ENCODE assay signal across 8 cellular contexts in genomic region chr20:51639206-51639832, GRCh38.
DNase-seq lines count a peak whose midpoint lies in the region; ATAC-seq, FAIRE-seq and TF ChIP-seq lines count a peak whose summit lies in the region.

No MANE protein-coding gene starts in this region.

- FAIRE-seq in endothelial cell of umbilical vein (lab: Jason Lieb, UNC), result peak; percentile 99

- no peaks in the 10 kb centered on the region for H3K9me3 Mint-ChIP-seq in activated CD8-positive, alpha-beta T cell treated with anti-CD3 and anti-CD28 coated beads for 36 hours
- H3K9me3 Mint-ChIP-seq in stimulated activated effector memory CD8-positive, alpha-beta T cell treated with anti-CD3 and anti-CD28 coated beads, Interleukin-12 subunit alpha, Interleukin-12 subunit beta, amount 100 ng/mL, for 72 hours, result no peaks in the 10 kb centered on the region

- peak; percentile 58 for ATAC-seq in GM21526 (IDR thresholded peaks at IDR 0.05; ENCODE audit: low FRiP score, unreplicated experiment)
- ATAC-seq in activated CD8-positive, alpha-beta T cell treated with anti-CD3 and anti-CD28 coated beads for 36 hours, result peak; percentile 90
- ATAC-seq in stimulated activated effector memory CD8-positive, alpha-beta T cell treated with anti-CD3 and anti-CD28 coated beads, Interleukin-12 subunit alpha, Interleukin-12 subunit beta, amount 100 ng/mL, for 72 hours, result peak; percentile 57
- ATAC-seq in HG03280 (IDR thresholded peaks at IDR 0.05; ENCODE audit: unreplicated experiment), result no peak

- DNase-seq in BJ (ENCODE audit: low read depth) (no peak), NCI-H526 (lab: John Stamatoyannopoulos, UW) (peak; percentile 37 to 82), endothelial cell of umbilical vein (ENCODE audit: low read depth, low spot score) (peak; percentile 84), myocyte (ENCODE audit: low read depth) (peak; percentile 42)
- DNase-seq in activated CD8-positive, alpha-beta T cell treated with anti-CD3 and anti-CD28 coated beads for 36 hours, result peak; percentile 85
- peak; percentile 71 to 90 for DNase-seq in stimulated activated effector memory CD8-positive, alpha-beta T cell treated with anti-CD3 and anti-CD28 coated beads, Interleukin-12 subunit alpha, Interleukin-12 subunit beta, amount 100 ng/mL, for 72 hours (ENCODE audit: low spot score in 2 of 2)

- H3K9ac ChIP-seq in endothelial cell of umbilical vein (replicated peaks; ENCODE audit: extremely low read depth, insufficient read depth, low read length), result no peak overlapping the region

- H3K36me3 Mint-ChIP-seq in activated CD8-positive, alpha-beta T cell treated with anti-CD3 and anti-CD28 coated beads for 36 hours (ENCODE audit: low read depth), result no peaks in the 10 kb centered on the region
- no peaks in the 10 kb centered on the region for H3K36me3 Mint-ChIP-seq in stimulated activated effector memory CD8-positive, alpha-beta T cell treated with anti-CD3 and anti-CD28 coated beads, Interleukin-12 subunit alpha, Interleukin-12 subunit beta, amount 100 ng/mL, for 72 hours

- no peak overlapping the region for H3K27ac Mint-ChIP-seq in activated CD8-positive, alpha-beta T cell treated with anti-CD3 and anti-CD28 coated beads for 36 hours
- H3K27ac Mint-ChIP-seq in stimulated activated effector memory CD8-positive, alpha-beta T cell treated with anti-CD3 and anti-CD28 coated beads, Interleukin-12 subunit alpha, Interleukin-12 subunit beta, amount 100 ng/mL, for 72 hours, result peak overlapping the region; percentile 20

- TF ChIP-seq CTCF in BJ (IDR thresholded peaks at IDR 0.05; ENCODE audit: insufficient read depth, low read depth, low read length) (peak; percentile 87), endothelial cell of umbilical vein (IDR thresholded peaks at IDR 0.05; ENCODE audit: extremely low read depth in 1 of 2, insufficient read depth in 1 of 2, low read depth in 1 of 2, low read length in 2 of 2) (peak; percentile 83 to 88)
- peak; percentile 87 for TF ChIP-seq CTCF in activated CD8-positive, alpha-beta T cell treated with anti-CD3 and anti-CD28 coated beads for 36 hours (IDR thresholded peaks at IDR 0.05)

- H3K4me1 ChIP-seq in endothelial cell of umbilical vein (ENCODE audit: control insufficient read depth, extremely low read depth, insufficient read depth, low read length), result peaks cover 3% of the 10 kb centered on the region

- peak overlapping the region; percentile 12 for H2AFZ ChIP-seq in endothelial cell of umbilical vein (ENCODE audit: low read depth, low read length)

- CTCF ChIA-PET in BJ (lab: Yijun Ruan, JAX) (interaction anchor here (1.0 to 2.7 kb wide), 11 partner anchors 9 to 501 kb away, joined by 4 to 19 read pairs (median 7); no protein-coding TSS in a partner anchor), endothelial cell of umbilical vein (lab: Charles Lee) (interaction anchor here (0.5 to 7.5 kb wide), 19 partner anchors 9 to 652 kb away, joined by 3 to 49 read pairs (median 4); no protein-coding TSS in a partner anchor)
- CTCF ChIA-PET in activated CD8-positive, alpha-beta T cell treated with anti-CD3 and anti-CD28 coated beads for 36 hours (lab: Charles Lee), result interaction anchor here (0.8 to 1.4 kb wide), 3 partner anchors 28 to 466 kb away, joined by 3 to 5 read pairs (median 3); no protein-coding TSS in a partner anchor

- H3K9me1 ChIP-seq in endothelial cell of umbilical vein (replicated peaks; ENCODE audit: control insufficient read depth, extremely low read depth, insufficient read depth, low read length), result no peaks in the 10 kb centered on the region

- no peaks in the 10 kb centered on the region for H3K79me2 ChIP-seq in endothelial cell of umbilical vein (ENCODE audit: control insufficient read depth, insufficient read depth, low read length)

- H3K36me3 ChIP-seq in BJ (ENCODE audit: control insufficient read depth, insufficient read depth, low read length) (no peaks in the 10 kb centered on the region; the same call in 1 of the 2 replicates), endothelial cell of umbilical vein (ENCODE audit: control insufficient read depth in 2 of 2, extremely low read depth in 1 of 2, insufficient read depth in 2 of 2, low read length in 2 of 2) (no peaks in the 10 kb centered on the region)

- no peaks in the 10 kb centered on the region for H3K9me3 ChIP-seq in endothelial cell of umbilical vein (replicated peaks; ENCODE audit: control insufficient read depth, insufficient read depth, low read length)

- no peak overlapping the region for H3K4me3 ChIP-seq in BJ (ENCODE audit: low read depth, low read length)
- no peak overlapping the region for H3K4me3 ChIP-seq in endothelial cell of umbilical vein (replicated peaks in 1 of 3; ENCODE audit: insufficient read depth in 1 of 3, low read depth in 1 of 3, low read length in 3 of 3)

- H3K4me3 Mint-ChIP-seq in activated CD8-positive, alpha-beta T cell treated with anti-CD3 and anti-CD28 coated beads for 36 hours, result no peak overlapping the region
- peak overlapping the region; percentile 42 for H3K4me3 Mint-ChIP-seq in stimulated activated effector memory CD8-positive, alpha-beta T cell treated with anti-CD3 and anti-CD28 coated beads, Interleukin-12 subunit alpha, Interleukin-12 subunit beta, amount 100 ng/mL, for 72 hours

- POLR2A ChIA-PET in BJ (lab: Charles Lee), result no interaction called here
- POLR2A ChIA-PET in activated CD8-positive, alpha-beta T cell treated with anti-CD3 and anti-CD28 coated beads for 36 hours (lab: Charles Lee), result interaction anchor here (1.9 kb wide), 1 partner anchor 169 kb away, joined by 3 read pairs; no protein-coding TSS in a partner anchor
- POLR2A ChIA-PET in endothelial cell of umbilical vein (lab: Charles Lee), result no interaction called here

- no peaks in the 10 kb centered on the region for H4K20me1 ChIP-seq in endothelial cell of umbilical vein (replicated peaks; ENCODE audit: control insufficient read depth, extremely low read depth, insufficient read depth, low read length)

- dilution Hi-C loops in endothelial cell of umbilical vein (cut with MboI; ENCODE audit: extremely low pct_ligation_motif_present, low sequenced_read_pairs), result no loop called here

- H3K4me1 Mint-ChIP-seq in activated CD8-positive, alpha-beta T cell treated with anti-CD3 and anti-CD28 coated beads for 36 hours (ENCODE audit: low read depth), result no peaks in the 10 kb centered on the region
- H3K4me1 Mint-ChIP-seq in stimulated activated effector memory CD8-positive, alpha-beta T cell treated with anti-CD3 and anti-CD28 coated beads, Interleukin-12 subunit alpha, Interleukin-12 subunit beta, amount 100 ng/mL, for 72 hours, result peaks cover 34% of the 10 kb centered on the region

- intact Hi-C loops in activated CD8-positive, alpha-beta T cell treated with anti-CD3 and anti-CD28 coated beads for 36 hours (cut with micrococcal nuclease), result loop anchor here (10.0 kb wide), 1 partner anchor 445 kb away; no protein-coding TSS in a partner anchor
- intact Hi-C loops in endothelial cell of umbilical vein (cut with micrococcal nuclease), result loop anchor here (1.0 to 2.0 kb wide), 8 partner anchors 57 to 511 kb away; no protein-coding TSS in a partner anchor

- TF ChIP-seq POLR2A in endothelial cell of umbilical vein (IDR thresholded peaks at IDR 0.05; ENCODE audit: low read depth, low read length), result no peak

- no TSS peak for BruUV-seq in endothelial cell of umbilical vein (replicated peaks; lab: Mats Ljungman, UMichigan)

- H3K27ac ChIP-seq in endothelial cell of umbilical vein (ENCODE audit: insufficient read depth, low read depth, low read length), result no peak overlapping the region

- H3K27me3 Mint-ChIP-seq in activated CD8-positive, alpha-beta T cell treated with anti-CD3 and anti-CD28 coated beads for 36 hours, result no peaks in the 10 kb centered on the region

- H3K27me3 ChIP-seq in BJ (ENCODE audit: control insufficient read depth, insufficient read depth, low read length) (no peaks in the 10 kb centered on the region), endothelial cell of umbilical vein (ENCODE audit: control insufficient read depth in 2 of 2, insufficient read depth in 2 of 2, low read length in 2 of 2) (no peaks in the 10 kb centered on the region)

- H3K4me2 ChIP-seq in endothelial cell of umbilical vein (ENCODE audit: insufficient read depth, low read length), result peak overlapping the region; percentile 1

TF ChIP-seq in endothelial cell of umbilical vein, 7 proteins besides CTCF, POLR2A, EP300 and RAD21:
- TF ChIP-seq JUN (IDR thresholded peaks at IDR 0.05; ENCODE audit: borderline replicate concordance, insufficient read depth, insufficient read length, low read depth) (no peak), FOS (IDR thresholded peaks at IDR 0.05; ENCODE audit: borderline replicate concordance, insufficient read depth, low read length) (no peak), POLR2AphosphoS5 (IDR thresholded peaks at IDR 0.05; ENCODE audit: insufficient read depth, low read depth, low read length) (no peak), MAX (IDR thresholded peaks at IDR 0.05; ENCODE audit: insufficient read depth, insufficient read length) (no peak), MYC (IDR thresholded peaks at IDR 0.05; ENCODE audit: low read depth, low read length) (no peak), GATA2 (IDR thresholded peaks at IDR 0.05; ENCODE audit: insufficient read depth, insufficient read length, low read depth, low read length) (no peak), EZH2 (IDR thresholded peaks at IDR 0.05; ENCODE audit: borderline replicate concordance, low read depth, low read length, severe bottlenecking) (no peak)
